ENCODE assay signal across 8 cellular contexts in genomic region chrX:110146521-110146920, GRCh38.
DNase-seq lines count a peak whose midpoint lies in the region; ATAC-seq, FAIRE-seq and TF ChIP-seq lines count a peak whose summit lies in the region.

No MANE protein-coding gene starts in this region.

- peak; percentile 82 for FAIRE-seq in GM12891 (lab: Jason Lieb, UNC)
- peak; percentile 66 for FAIRE-seq in kidney (lab: Jason Lieb, UNC)

- intact Hi-C loops in body of pancreas (cut with DNase I) (loop anchor here (10.0 kb wide), 1 partner anchor 242 kb away; no protein-coding TSS in a partner anchor), kidney (cut with DNase I) (loop anchor here (10.0 kb wide), 1 partner anchor 232 kb away; no protein-coding TSS in a partner anchor)

- no peak overlapping the region for H3K4me3 ChIP-seq in BE2C (ENCODE audit: low read depth, low read length)
- H3K4me3 ChIP-seq in body of pancreas: no peak overlapping the region
- no peak overlapping the region for H3K4me3 ChIP-seq in kidney (ENCODE audit: low read length in 2 of 2)
- no peak overlapping the region for H3K4me3 ChIP-seq in tibial nerve

- WGBS in body of pancreas, 2 donors: 6% methylated on average over 2 of the region's 2 CpGs
- 14 to 15% methylated on average over 2 of the region's 2 CpGs for WGBS in tibial nerve, 2 donors

- H3K36me3 ChIP-seq in BE2C (no peaks in the 10 kb centered on the region), body of pancreas (replicated peaks in 1 of 2; ENCODE audit: insufficient read depth in 1 of 2, low read depth in 2 of 2) (no peaks in the 10 kb centered on the region), kidney (ENCODE audit: control insufficient read depth in 1 of 2, insufficient read depth in 2 of 2, low read length in 2 of 2) (no peaks in the 10 kb centered on the region), tibial nerve (no peaks in the 10 kb centered on the region)

- no peaks in the 10 kb centered on the region for H3K9me3 ChIP-seq in BE2C
- H3K9me3 ChIP-seq in body of pancreas: no peaks in the 10 kb centered on the region
- H3K9me3 ChIP-seq in kidney (ENCODE audit: control insufficient read depth in 1 of 2, low read length in 2 of 2): no peaks in the 10 kb centered on the region
- H3K9me3 ChIP-seq in tibial nerve: no peaks in the 10 kb centered on the region

- ATAC-seq in HG03064 (IDR thresholded peaks at IDR 0.05; ENCODE audit: low read depth, unreplicated experiment) (peak; percentile 54), body of pancreas (peak; percentile 45), HG03196 (IDR thresholded peaks at IDR 0.05; ENCODE audit: unreplicated experiment) (no peak)

- H3K9ac ChIP-seq in kidney (ENCODE audit: low read length in 2 of 2): no peak overlapping the region

- H3K4me1 ChIP-seq in BE2C (no peaks in the 10 kb centered on the region), body of pancreas (peaks cover 26% of the 10 kb centered on the region), kidney (ENCODE audit: control insufficient read depth in 1 of 2, insufficient read depth in 1 of 2, low read depth in 1 of 2, low read length in 2 of 2) (no peaks in the 10 kb centered on the region), tibial nerve (peaks cover 0 to 6% (median 0%) of the 10 kb centered on the region in 4 donors)

- no peak overlapping the region for H3K27ac ChIP-seq in body of pancreas
- H3K27ac ChIP-seq in kidney (ENCODE audit: low read depth in 2 of 2, low read length in 2 of 2): no peak overlapping the region
- no peak overlapping the region for H3K27ac ChIP-seq in tibial nerve

- no peak for TF ChIP-seq EP300 in tibial nerve (IDR thresholded peaks at IDR 0.05)

- DNase-seq in BE2C (peak; percentile 26), GM12891 (ENCODE audit: insufficient read length, low spot score) (no peak), OCI-M1 (lab: John Stamatoyannopoulos, UW) (peak; percentile 74), body of pancreas (peak; percentile 20 to 45 (median 28)), kidney (no peak), tibial nerve (ENCODE audit: low spot score in 2 of 2) (peak in 1 of 2 donors; percentile 68)

- H3K27me3 ChIP-seq in BE2C (no peaks in the 10 kb centered on the region), body of pancreas (no peaks in the 10 kb centered on the region), tibial nerve (peaks cover 0 to 4% of the 10 kb centered on the region in 2 donors)

- peak; percentile 69 for TF ChIP-seq CTCF in BE2C (IDR thresholded peaks at IDR 0.05; ENCODE audit: low read depth, low read length)
- peak; percentile 36 to 64 (median 52) for TF ChIP-seq CTCF in body of pancreas (IDR thresholded peaks at IDR 0.05)
- TF ChIP-seq CTCF in kidney (IDR thresholded peaks at IDR 0.05; ENCODE audit: borderline replicate concordance, extremely low read depth, insufficient read depth): peak; percentile 49
- peak; percentile 52 to 69 (median 60) for TF ChIP-seq CTCF in tibial nerve (IDR thresholded peaks at IDR 0.05)

- TF ChIP-seq POLR2A in GM12891 (IDR thresholded peaks at IDR 0.05; ENCODE audit: low read depth, low read length) (no peak), body of pancreas (IDR thresholded peaks at IDR 0.05) (no peak), tibial nerve (IDR thresholded peaks at IDR 0.05) (no peak)

TF ChIP-seq in GM12891, 5 proteins besides CTCF, POLR2A, EP300 and RAD21:
- no peak for TF ChIP-seq PAX5 (IDR thresholded peaks at IDR 0.05; ENCODE audit: insufficient read depth, low read length, severe bottlenecking)
- no peak for TF ChIP-seq SPI1 (IDR thresholded peaks at IDR 0.05; ENCODE audit: low read depth, low read length)
- TF ChIP-seq POLR2AphosphoS5 (IDR thresholded peaks at IDR 0.05; ENCODE audit: low read depth, low read length): no peak
- no peak for TF ChIP-seq TAF1 (IDR thresholded peaks at IDR 0.05; ENCODE audit: low read depth, low read length)
- TF ChIP-seq POU2F2 (IDR thresholded peaks at IDR 0.05; ENCODE audit: low read depth, low read length): no peak

Comparison
In these comparisons a context has a peak if more than half of its experiments do, and no peak if none do; other contexts are left out.
1. DNase-seq: peak in BE2C (single experiment), OCI-M1 (single experiment) and body of pancreas (4 of 4); none in GM12891 (single experiment) and kidney (single experiment).
2. Peak in every context shown above with its lines, with median percentiles within 50 percentile points of each other: CTCF ChIP-seq.